ENCODE assay signal across 8 cellular contexts in genomic region chr19:42386974-42387707, GRCh38. TPM values are rescaled to one million over a fixed set of nuclear protein-coding genes. Genes with fewer than 3 reads are reported as not detected.
DNase-seq lines count a peak whose midpoint lies in the region; ATAC-seq and TF ChIP-seq lines count a peak whose summit lies in the region.

No MANE protein-coding gene starts in this region.

- no peak overlapping the region for H3K27ac ChIP-seq in parathyroid adenoma

- H3K36me3 ChIP-seq in parathyroid adenoma (ENCODE audit: control insufficient read depth, insufficient read depth, low read length) = no peaks in the 10 kb centered on the region

- no peak for ATAC-seq in GM21717 (IDR thresholded peaks at IDR 0.05; ENCODE audit: unreplicated experiment)

- H3K27me3 ChIP-seq in parathyroid adenoma (ENCODE audit: control insufficient read depth, insufficient read depth, low read length) = no peaks in the 10 kb centered on the region

- TF ChIP-seq POLR2A in Raji (IDR thresholded peaks at IDR 0.05; ENCODE audit: insufficient read depth, low read depth, low read length) = peak; percentile 48; the same call in 1 of the 2 replicates

- H2AFZ ChIP-seq in parathyroid adenoma = peak overlapping the region; percentile 83

- no peak overlapping the region for H3K9ac ChIP-seq in parathyroid adenoma

- no peaks in the 10 kb centered on the region for H3K4me1 ChIP-seq in parathyroid adenoma

- peak overlapping the region; percentile 81 for H3K4me2 ChIP-seq in parathyroid adenoma (ENCODE audit: low read length)

- TF ChIP-seq CTCF in LNCAP (IDR thresholded peaks at IDR 0.05) = peak; percentile 45; the same call in 1 of the 2 replicates
- peak; percentile 74 for TF ChIP-seq CTCF in parathyroid adenoma (IDR thresholded peaks at IDR 0.05)

- no peaks in the 10 kb centered on the region for H3K9me3 ChIP-seq in parathyroid adenoma (ENCODE audit: control insufficient read depth, low read length)

- no peaks in the 10 kb centered on the region for H3K79me2 ChIP-seq in parathyroid adenoma

- peak; percentile 73 for DNase-seq in ELR (ENCODE audit: low read depth)
- DNase-seq in activated gamma-delta T cell treated with Interleukin-2 at 50 U/mL for 16 hours = peak; percentile 54
- DNase-seq in glomerular visceral epithelial cell (ENCODE audit: extremely low spot score) = peak; percentile 73
- peak; percentile 61 for DNase-seq in ureter (ENCODE audit: low spot score)

- H3K4me3 ChIP-seq in parathyroid adenoma (ENCODE audit: low read depth, low read length) = peak overlapping the region; percentile 63

RNA-seq across cellular contexts. Expression of gene CNFN, which starts 3.0 kb away (rescaled TPM):
- total RNA-seq in ureter = 5.3 TPM

RNA-seq across cellular contexts. Expression of gene LIPE, which starts 40.0 kb away (rescaled TPM):
- 23.6 TPM for total RNA-seq in ureter

RNA-seq across cellular contexts. Expression of gene CXCL17, which starts 55.6 kb away (rescaled TPM):
- total RNA-seq in ureter = 77.8 TPM
